1 cellular context compared by ENCODE assay signal in genomic region chr3:100106531-100107155, GRCh38.
TF ChIP-seq lines count a peak whose summit lies in the region.

No MANE protein-coding gene starts in this region.

TF ChIP-seq in GM12878, 131 proteins besides CTCF, POLR2A, EP300 and RAD21 (continued from another document):
- no peak for TF ChIP-seq TBL1XR1 (IDR thresholded peaks at IDR 0.05; ENCODE audit: low read depth, low read length)
- no peak for TF ChIP-seq ATF7 (IDR thresholded peaks at IDR 0.05; ENCODE audit: low read depth)
- TF ChIP-seq, protein P1, sequence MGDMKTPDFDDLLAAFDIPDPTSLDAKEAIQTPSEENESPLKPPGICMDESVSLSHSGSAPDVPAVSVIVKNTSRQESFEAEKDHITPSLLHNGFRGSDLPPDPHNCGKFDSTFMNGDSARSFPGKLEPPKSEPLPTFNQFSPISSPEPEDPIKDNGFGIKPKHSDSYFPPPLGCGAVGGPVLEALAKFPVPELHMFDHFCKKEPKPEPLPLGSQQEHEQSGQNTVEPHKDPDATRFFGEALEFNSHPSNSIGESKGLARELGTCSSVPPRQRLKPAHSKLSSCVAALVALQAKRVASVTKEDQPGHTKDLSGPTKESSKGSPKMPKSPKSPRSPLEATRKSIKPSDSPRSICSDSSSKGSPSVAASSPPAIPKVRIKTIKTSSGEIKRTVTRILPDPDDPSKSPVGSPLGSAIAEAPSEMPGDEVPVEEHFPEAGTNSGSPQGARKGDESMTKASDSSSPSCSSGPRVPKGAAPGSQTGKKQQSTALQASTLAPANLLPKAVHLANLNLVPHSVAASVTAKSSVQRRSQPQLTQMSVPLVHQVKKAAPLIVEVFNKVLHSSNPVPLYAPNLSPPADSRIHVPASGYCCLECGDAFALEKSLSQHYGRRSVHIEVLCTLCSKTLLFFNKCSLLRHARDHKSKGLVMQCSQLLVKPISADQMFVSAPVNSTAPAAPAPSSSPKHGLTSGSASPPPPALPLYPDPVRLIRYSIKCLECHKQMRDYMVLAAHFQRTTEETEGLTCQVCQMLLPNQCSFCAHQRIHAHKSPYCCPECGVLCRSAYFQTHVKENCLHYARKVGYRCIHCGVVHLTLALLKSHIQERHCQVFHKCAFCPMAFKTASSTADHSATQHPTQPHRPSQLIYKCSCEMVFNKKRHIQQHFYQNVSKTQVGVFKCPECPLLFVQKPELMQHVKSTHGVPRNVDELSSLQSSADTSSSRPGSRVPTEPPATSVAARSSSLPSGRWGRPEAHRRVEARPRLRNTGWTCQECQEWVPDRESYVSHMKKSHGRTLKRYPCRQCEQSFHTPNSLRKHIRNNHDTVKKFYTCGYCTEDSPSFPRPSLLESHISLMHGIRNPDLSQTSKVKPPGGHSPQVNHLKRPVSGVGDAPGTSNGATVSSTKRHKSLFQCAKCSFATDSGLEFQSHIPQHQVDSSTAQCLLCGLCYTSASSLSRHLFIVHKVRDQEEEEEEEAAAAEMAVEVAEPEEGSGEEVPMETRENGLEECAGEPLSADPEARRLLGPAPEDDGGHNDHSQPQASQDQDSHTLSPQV (IDR thresholded peaks at IDR 0.05): no peak
- no peak for TF ChIP-seq SMAD5 (IDR thresholded peaks at IDR 0.05; ENCODE audit: low read depth)
- no peak for TF ChIP-seq USF2 (IDR thresholded peaks at IDR 0.05; ENCODE audit: borderline replicate concordance, low read depth, low read length)
- no peak for TF ChIP-seq ZSCAN29 (IDR thresholded peaks at IDR 0.05)
- no peak for TF ChIP-seq SMC3 (IDR thresholded peaks at IDR 0.05; ENCODE audit: borderline replicate concordance, low read length)
- no peak for TF ChIP-seq BHLHE40 (IDR thresholded peaks at IDR 0.05; ENCODE audit: borderline replicate concordance in 1 of 2, low read depth in 2 of 2, low read length in 1 of 2)
